In the genomic region with DNA sequence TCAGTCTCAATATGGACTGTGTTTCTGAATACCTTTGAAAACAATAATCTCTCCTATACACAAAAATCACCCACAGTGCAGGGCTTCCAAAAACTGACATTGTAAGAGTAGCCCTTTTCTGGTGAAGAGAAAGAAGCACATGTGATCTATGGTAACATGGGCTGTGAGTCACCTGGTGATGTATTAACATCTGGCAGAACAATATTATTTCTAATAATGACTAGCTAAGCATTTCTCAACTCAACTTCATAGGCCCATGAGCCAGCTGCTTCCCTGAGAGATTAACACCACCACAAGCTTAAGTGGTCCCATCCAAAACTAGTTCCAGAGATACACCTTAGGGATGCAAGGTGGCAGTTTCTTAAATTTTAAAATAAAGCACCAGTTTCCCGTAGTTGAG, we compare ENCODE assay signal across 16 cellular contexts.
A peak's percentile ranks its signal among the peaks of the same experiment; 100 is the strongest.
DNase-seq lines count a peak whose midpoint lies in the region; ATAC-seq and TF ChIP-seq lines count a peak whose summit lies in the region.
"Had no signal": no experiment of that assay in that cellular context is flagged by ENCODE, and none has a peak within 500 bp of the region (broad histone marks: within the 10 kb centered on the region; RNA-seq: fewer than 3 reads in every experiment).

No MANE protein-coding gene starts in this region.

- no peaks in the 10 kb centered on the region for H3K36me3 ChIP-seq in IMR-90 (ENCODE audit: control insufficient read depth, insufficient read depth, low read length)
- H3K36me3 ChIP-seq: MG63 had no signal

- POLR2A ChIA-PET in IMR-90 (lab: Charles Lee; ENCODE audit: unreplicated experiment): no interaction called here

- H3K4me2 ChIP-seq in IMR-90 (ENCODE audit: low read depth, low read length): no peak overlapping the region

- H2BK5ac ChIP-seq in IMR-90 (ENCODE audit: low read depth, low read length, poor library complexity, severe bottlenecking): no peak overlapping the region

- intact Hi-C loops in IMR-90 (cut with micrococcal nuclease): no loop called here

- in situ Hi-C loops in IMR-90 (cut with MboI; ENCODE audit: low sequenced_read_pairs): no loop called here

- H2AFZ ChIP-seq in IMR-90 (replicated peaks; ENCODE audit: low read length, poor library complexity): no peak overlapping the region

- no peak for TF ChIP-seq RAD21 in IMR-90 (IDR thresholded peaks at IDR 0.05; ENCODE audit: low read length)

- no TSS peak for BruUV-seq in IMR-90 (replicated peaks; lab: Mats Ljungman, UMichigan)

- peaks cover 2% of the 10 kb centered on the region for H3K9me3 ChIP-seq in IMR-90 (ENCODE audit: control insufficient read depth, insufficient read depth, low read length)

- CTCF ChIA-PET in IMR-90 (lab: Yijun Ruan, JAX): no interaction called here

- WGBS in IMR-90 (ENCODE audit: extremely low coverage in 2 of 2, insufficient read length in 1 of 2), 2 experiments: no CpG with 5 or more reads among the region's 1 CpG

- H3K4ac ChIP-seq in IMR-90 (ENCODE audit: low read depth, low read length): no peak overlapping the region

- dilution Hi-C loops in IMR-90 (cut with HindIII; ENCODE audit: low sequenced_read_pairs, unreplicated experiment): no loop called here

- no peak overlapping the region for H3K4me3 ChIP-seq in IMR-90 (ENCODE audit: insufficient read depth, low read depth, low read length)
- H3K4me3 ChIP-seq in choroid plexus epithelial cell (ENCODE audit: low read depth, low read length): no peak overlapping the region
- H3K4me3 ChIP-seq in fibroblast of the aortic adventitia (ENCODE audit: low read depth, low read length): no peak overlapping the region
- H3K4me3 ChIP-seq: MG63 had no signal

- H4K91ac ChIP-seq in IMR-90 (ENCODE audit: insufficient read depth, low read depth, low read length): no peak overlapping the region

- H3K56ac ChIP-seq in IMR-90 (ENCODE audit: extremely low read depth, insufficient read depth, low read length): no peak overlapping the region

- H4K5ac ChIP-seq in IMR-90 (ENCODE audit: low read depth, low read length): no peak overlapping the region

- H3K14ac ChIP-seq in IMR-90 (replicated peaks; ENCODE audit: low read depth, low read length): no peak overlapping the region

- H2BK20ac ChIP-seq in IMR-90 (ENCODE audit: low read depth, low read length): no peak overlapping the region

- no peak overlapping the region for H3K27ac ChIP-seq in IMR-90 (ENCODE audit: insufficient read depth, low read length)

- TF ChIP-seq CTCF in IMR-90 (conservative IDR thresholded peaks at IDR 0.05; ENCODE audit: low read depth, low read length) (no peak), choroid plexus epithelial cell (conservative IDR thresholded peaks at IDR 0.05; ENCODE audit: low read depth, low read length) (no peak), fibroblast of the aortic adventitia (IDR thresholded peaks at IDR 0.05; ENCODE audit: insufficient read depth, low read length) (no peak)

- H3K18ac ChIP-seq in IMR-90 (ENCODE audit: low read depth, low read length): no peak overlapping the region

- H2AK5ac ChIP-seq in IMR-90 (ENCODE audit: low read depth, low read length): no peak overlapping the region

- no peaks in the 10 kb centered on the region for H3K9me1 ChIP-seq in IMR-90 (ENCODE audit: insufficient read depth, low read length)

- H3K9ac ChIP-seq in IMR-90 (ENCODE audit: low read depth, low read length): no peak overlapping the region

- no peak overlapping the region for H2BK120ac ChIP-seq in IMR-90 (ENCODE audit: low read depth, low read length)

- no peak overlapping the region for H4K8ac ChIP-seq in IMR-90 (ENCODE audit: low read depth in 2 of 2, low read length in 2 of 2)

- no peak overlapping the region for H2BK15ac ChIP-seq in IMR-90 (ENCODE audit: low read depth, low read length)

- no peaks in the 10 kb centered on the region for H3K79me1 ChIP-seq in IMR-90 (ENCODE audit: low read depth in 1 of 2, low read length in 2 of 2)

- no peaks in the 10 kb centered on the region; the same call in 1 of the 2 replicates for H3K27me3 ChIP-seq in IMR-90 (ENCODE audit: control insufficient read depth, insufficient read depth, low read length)
- H3K27me3 ChIP-seq: MG63 had no signal

- no peak for ATAC-seq in IMR-90 (ENCODE audit: low read depth)
- ATAC-seq in HG03432 (IDR thresholded peaks at IDR 0.05; ENCODE audit: unreplicated experiment): no peak
- ATAC-seq: HepG2 had no signal

- H3K23ac ChIP-seq in IMR-90 (ENCODE audit: low read depth, low read length): no peak overlapping the region

- peaks cover 2% of the 10 kb centered on the region; the same call in 1 of the 2 replicates for H3K4me1 ChIP-seq in IMR-90 (ENCODE audit: control insufficient read depth, insufficient read depth, low read length)
- H3K4me1 ChIP-seq: Caco-2 had no signal

- TF ChIP-seq POLR2A in IMR-90 (IDR thresholded peaks at IDR 0.05; ENCODE audit: low read depth, low read length): no peak

- DNase-seq in IMR-90: peak; percentile 52
- DNase-seq in choroid plexus epithelial cell (ENCODE audit: low read depth): peak; percentile 77
- DNase-seq in fibroblast of the aortic adventitia (ENCODE audit: low read depth): peak; percentile 84
- DNase-seq in renal cortical epithelial cell (ENCODE audit: low read depth): peak; percentile 57
- DNase-seq in SHP77 treated with DMSO at 0.1 percent for 48 hours (lab: John Stamatoyannopoulos, UW): no peak
- DNase-seq in stimulated activated CD4-positive, alpha-beta T cell treated with anti-CD3 and anti-CD28 coated beads, Interleukin-4, amount 100 ng/mL, for 24 hours: no peak
- DNase-seq: AML-193, Caco-2, DMS153, GOT3, MG63, NCI-H1092, NCI-H146, NCI-H524 treated with DMSO at 0.1 percent for 48 hours had no signal

- no peaks in the 10 kb centered on the region for H4K20me1 ChIP-seq in IMR-90 (ENCODE audit: insufficient read depth, low read length)

- no peak overlapping the region for H2AK9ac ChIP-seq in IMR-90 (replicated peaks; ENCODE audit: low read depth, low read length, poor library complexity)

TF ChIP-seq in IMR-90, 13 proteins besides CTCF, POLR2A, EP300 and RAD21:
- TF ChIP-seq CEBPB (IDR thresholded peaks at IDR 0.05; ENCODE audit: low read depth, low read length): no peak
- TF ChIP-seq MAFK (IDR thresholded peaks at IDR 0.05; ENCODE audit: low read depth, low read length): peak; percentile 49
- TF ChIP-seq, protein P1, sequence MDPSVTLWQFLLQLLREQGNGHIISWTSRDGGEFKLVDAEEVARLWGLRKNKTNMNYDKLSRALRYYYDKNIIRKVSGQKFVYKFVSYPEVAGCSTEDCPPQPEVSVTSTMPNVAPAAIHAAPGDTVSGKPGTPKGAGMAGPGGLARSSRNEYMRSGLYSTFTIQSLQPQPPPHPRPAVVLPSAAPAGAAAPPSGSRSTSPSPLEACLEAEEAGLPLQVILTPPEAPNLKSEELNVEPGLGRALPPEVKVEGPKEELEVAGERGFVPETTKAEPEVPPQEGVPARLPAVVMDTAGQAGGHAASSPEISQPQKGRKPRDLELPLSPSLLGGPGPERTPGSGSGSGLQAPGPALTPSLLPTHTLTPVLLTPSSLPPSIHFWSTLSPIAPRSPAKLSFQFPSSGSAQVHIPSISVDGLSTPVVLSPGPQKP (IDR thresholded peaks at IDR 0.05; ENCODE audit: borderline replicate concordance, low read depth, low read length): no peak
- no peak for TF ChIP-seq RFX5 (IDR thresholded peaks at IDR 0.05; ENCODE audit: low read depth, low read length)
- TF ChIP-seq FOS (IDR thresholded peaks at IDR 0.05; ENCODE audit: low read depth, low read length): no peak
- TF ChIP-seq, protein P2, sequence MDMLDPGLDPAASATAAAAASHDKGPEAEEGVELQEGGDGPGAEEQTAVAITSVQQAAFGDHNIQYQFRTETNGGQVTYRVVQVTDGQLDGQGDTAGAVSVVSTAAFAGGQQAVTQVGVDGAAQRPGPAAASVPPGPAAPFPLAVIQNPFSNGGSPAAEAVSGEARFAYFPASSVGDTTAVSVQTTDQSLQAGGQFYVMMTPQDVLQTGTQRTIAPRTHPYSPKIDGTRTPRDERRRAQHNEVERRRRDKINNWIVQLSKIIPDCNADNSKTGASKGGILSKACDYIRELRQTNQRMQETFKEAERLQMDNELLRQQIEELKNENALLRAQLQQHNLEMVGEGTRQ (IDR thresholded peaks at IDR 0.05; ENCODE audit: low read depth, low read length): no peak
TF ChIP-seq in IMR-90: peak in this region for 1.

Comparison
In these comparisons a context has a peak if more than half of its experiments do, and no peak if none do; other contexts are left out.
1. DNase-seq: peak in IMR-90 (single experiment), choroid plexus epithelial cell (single experiment), fibroblast of the aortic adventitia (single experiment) and renal cortical epithelial cell (single experiment); none in SHP77 treated with DMSO at 0.1 percent for 48 hours (single experiment) and stimulated activated CD4-positive, alpha-beta T cell treated with anti-CD3 and anti-CD28 coated beads, Interleukin-4, amount 100 ng/mL, for 24 hours (single experiment).